8 cellular contexts compared by ENCODE assay signal in the genomic region with DNA sequence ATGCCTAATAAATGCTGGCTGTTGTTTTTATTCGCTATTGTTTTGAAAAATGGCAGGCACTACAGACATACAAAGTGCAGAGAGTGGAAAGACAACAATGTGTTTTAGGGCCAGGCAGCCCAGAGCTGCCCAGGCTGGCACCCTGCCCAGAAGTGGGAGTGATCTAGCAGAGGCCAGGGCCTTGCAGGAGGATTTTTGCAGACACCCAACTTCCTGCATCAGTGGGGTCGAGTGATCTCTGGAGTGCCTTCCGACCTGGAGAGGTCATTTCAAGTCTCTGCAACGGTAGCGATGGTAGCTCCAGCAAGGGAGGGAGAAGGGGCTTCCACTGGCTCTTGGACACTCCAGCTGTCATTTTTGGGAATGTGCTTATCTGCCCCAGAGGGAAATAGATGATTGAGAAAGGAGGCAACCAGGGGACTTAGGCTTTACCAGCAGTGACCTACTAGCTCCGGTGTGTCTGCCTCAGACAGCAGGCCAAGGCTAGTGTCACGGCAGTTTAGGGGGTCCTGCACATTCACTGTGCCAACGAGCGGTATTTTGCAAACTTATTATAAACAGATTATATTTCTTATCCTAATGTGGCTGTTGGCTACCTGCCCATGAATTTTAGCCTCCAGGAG.
A peak's percentile ranks its signal among the peaks of the same experiment; 100 is the strongest.
DNase-seq lines count a peak whose midpoint lies in the region; ATAC-seq, FAIRE-seq and TF ChIP-seq lines count a peak whose summit lies in the region.
"Not testable (repeated sequence)": the region's sequence is repeated elsewhere in the genome, so short reads cannot be mapped to it uniquely, and the experiment has no call there.

No MANE protein-coding gene starts in this region.

- 14% methylated on average over 8 of the region's 9 CpGs for WGBS in right cardiac atrium

- not testable (repeated sequence) for H3K27me3 ChIP-seq in AG04450 (ENCODE audit: control insufficient read depth, insufficient read depth, low read length); adipocyte (replicated peaks; ENCODE audit: control insufficient read depth, insufficient read depth, low read length); right cardiac atrium (ENCODE audit: control insufficient read depth, insufficient read depth)

- not testable (repeated sequence) for H3K4me3 ChIP-seq in AG04450 (ENCODE audit: low read depth, low read length); adipocyte (ENCODE audit: low read length); right cardiac atrium (ENCODE audit: low read length)

- POLR2A ChIA-PET in AG04450 (lab: Yijun Ruan, JAX) = not testable (repeated sequence)

- H3K9me3 ChIP-seq in AG04450 (ENCODE audit: control insufficient read depth, insufficient read depth, low read length); adipocyte (ENCODE audit: control insufficient read depth, low read length); right cardiac atrium (ENCODE audit: control insufficient read depth, low read length): not testable (repeated sequence)

- ATAC-seq in right cardiac atrium (peak; percentile 90 to 92), omental fat pad (ENCODE audit: low FRiP score) (peak; percentile 65)

- not testable (repeated sequence) for H3K27ac ChIP-seq in AG04450 (ENCODE audit: low read depth, low read length)
- peak overlapping the region; percentile 52 for H3K27ac ChIP-seq in right cardiac atrium (ENCODE audit: low read length)

- peak; percentile 44 for FAIRE-seq in HTR-8/SVneo (lab: Jason Lieb, UNC)

- TF ChIP-seq CTCF in AG04450 (IDR thresholded peaks at IDR 0.05; ENCODE audit: low read depth, low read length); omental fat pad (IDR thresholded peaks at IDR 0.05): not testable (repeated sequence)

- H3K36me3 ChIP-seq in adipocyte (ENCODE audit: control insufficient read depth, insufficient read depth, low read length, severe bottlenecking) = not testable (repeated sequence)

- not testable (repeated sequence) for H3K9ac ChIP-seq in adipocyte (ENCODE audit: low read length)

- DNase-seq in AG04450 (ENCODE audit: low read depth, low spot score) (peak; percentile 7), T-helper 1 cell (peak in 3 of 5 donors; percentile 1 to 31 (median 31)), adipocyte (ENCODE audit: low read depth) (peak; percentile 51), right cardiac atrium (peak; percentile 58 to 94 (median 92)), omental fat pad (ENCODE audit: low spot score) (peak; percentile 38)
- DNase-seq in HTR-8/SVneo (ENCODE audit: insufficient read length, low spot score); erythroblast (lab: John Stamatoyannopoulos, UW): not testable (repeated sequence)
- peak; percentile 41 for DNase-seq in stimulated activated CD8-positive, alpha-beta memory T cell treated with anti-CD3 and anti-CD28 coated beads, Interleukin-4, amount 100 ng/mL, for 48 hours

- CTCF ChIA-PET in AG04450 (lab: Charles Lee) = not testable (repeated sequence)

- intact Hi-C loops in right cardiac atrium (cut with DNase I) = not testable (repeated sequence)

- peak; percentile 39 for TF ChIP-seq POLR2A in erythroblast (IDR thresholded peaks at IDR 0.05; ENCODE audit: low read length)

- H3K4me1 ChIP-seq in adipocyte (ENCODE audit: control insufficient read depth, insufficient read depth, low read length); right cardiac atrium (ENCODE audit: control insufficient read depth, insufficient read depth, low read length): not testable (repeated sequence)
